ENCODE assay signal across 9 cellular contexts in the genomic region with DNA sequence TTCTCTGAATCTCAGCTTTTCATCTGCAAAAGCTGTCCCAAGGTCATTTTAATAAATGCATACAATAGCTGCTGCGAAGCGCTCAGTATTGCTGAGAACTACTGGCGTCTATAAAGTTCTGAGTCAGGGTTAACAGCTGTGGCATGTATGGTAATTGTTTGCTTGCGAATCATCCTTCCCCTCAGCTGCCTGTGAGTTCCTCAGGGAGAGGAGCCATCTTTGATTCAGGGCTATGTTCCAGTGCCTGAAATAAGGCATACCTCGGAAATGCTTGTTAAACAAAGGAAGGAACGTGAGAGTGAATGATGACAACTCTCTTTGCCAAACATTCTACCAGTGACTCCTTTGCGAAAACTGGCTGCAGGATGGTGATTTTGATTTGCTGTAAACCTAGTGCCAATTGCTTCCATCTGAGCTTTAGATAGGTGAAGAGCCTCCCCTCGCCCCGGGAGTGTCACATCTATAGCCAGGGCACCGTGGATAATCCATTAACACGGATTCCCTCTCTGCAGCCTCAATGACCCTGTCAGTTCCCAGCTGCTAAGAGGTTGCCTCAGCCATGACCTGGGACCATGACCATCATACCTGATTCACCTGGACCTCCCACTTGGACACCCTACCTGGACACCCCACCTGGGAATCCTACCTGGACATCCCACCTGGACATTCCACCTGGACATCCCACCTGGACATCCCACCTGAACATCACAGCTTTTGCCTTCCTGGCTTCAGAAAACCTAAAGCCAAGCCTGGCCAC. TPM values are rescaled to one million over a fixed set of nuclear protein-coding genes. Genes with fewer than 3 reads are reported as not detected.
A peak's percentile ranks its signal among the peaks of the same experiment; 100 is the strongest.
DNase-seq lines count a peak whose midpoint lies in the region; ATAC-seq and TF ChIP-seq lines count a peak whose summit lies in the region.
"Had no signal": no experiment of that assay in that cellular context is flagged by ENCODE, and none has a peak within 500 bp of the region (broad histone marks: within the 10 kb centered on the region; RNA-seq: fewer than 3 reads in every experiment).

No MANE protein-coding gene starts in this region.

- no peaks in the 10 kb centered on the region for H3K4me1 Mint-ChIP-seq in GM23338

- H3K79me2 ChIP-seq in GM23338 (replicated peaks; ENCODE audit: insufficient read depth) = no peaks in the 10 kb centered on the region
- H3K79me2 ChIP-seq in smooth muscle cell (ENCODE audit: low read depth) = no peaks in the 10 kb centered on the region

- no peak overlapping the region for H3K27ac Mint-ChIP-seq in GM23338

- no peak; the same call in 2 of the 3 replicates for ATAC-seq in GM23338
- ATAC-seq in GM18519 (IDR thresholded peaks at IDR 0.05; ENCODE audit: low FRiP score, unreplicated experiment) = no peak
- no peak for ATAC-seq in GM21619 (IDR thresholded peaks at IDR 0.05; ENCODE audit: unreplicated experiment)

- H3K27ac ChIP-seq in GM23338 (ENCODE audit: low read depth) (no peak overlapping the region), SJSA1 (peak overlapping the region; percentile 42), smooth muscle cell (ENCODE audit: low read depth) (no peak overlapping the region)

- H3K4me2 ChIP-seq in GM23338 (no peak overlapping the region), smooth muscle cell (peak overlapping the region; percentile 1)

- no peaks in the 10 kb centered on the region for H3K9me3 ChIP-seq in SJSA1 (replicated peaks)
- H3K9me3 ChIP-seq in smooth muscle cell (replicated peaks; ENCODE audit: low read depth) = no peaks in the 10 kb centered on the region

- H3F3A ChIP-seq in GM23338 (replicated peaks; ENCODE audit: low read depth) (no peaks in the 10 kb centered on the region), smooth muscle cell (ENCODE audit: low read depth) (no peaks in the 10 kb centered on the region)

- TF ChIP-seq CTCF in GM23338 (conservative IDR thresholded peaks at IDR 0.05; ENCODE audit: low read depth in 2 of 2) (no peak), fibroblast of mammary gland (conservative IDR thresholded peaks at IDR 0.05; ENCODE audit: control insufficient read depth, insufficient read depth, low read depth, low read length) (no peak), smooth muscle cell (IDR thresholded peaks at IDR 0.05; ENCODE audit: borderline replicate concordance, insufficient read depth, poor library complexity, severe bottlenecking) (no peak)

- no peaks in the 10 kb centered on the region for H3K36me3 Mint-ChIP-seq in GM23338 (ENCODE audit: low read depth)

- peaks cover 17% of the 10 kb centered on the region; the same call in 1 of the 2 replicates for H3K9me2 ChIP-seq in GM23338 (ENCODE audit: insufficient read depth)

- H3K9ac ChIP-seq in smooth muscle cell (ENCODE audit: low read depth) = no peak overlapping the region

- H3K4me1 ChIP-seq in GM23338 (ENCODE audit: insufficient read depth) = no peaks in the 10 kb centered on the region
- peaks cover 38% of the 10 kb centered on the region for H3K4me1 ChIP-seq in SJSA1 (replicated peaks)
- H3K4me1 ChIP-seq in smooth muscle cell (ENCODE audit: low read depth) = no peaks in the 10 kb centered on the region

- no peak for DNase-seq in GM23338 (ENCODE audit: low spot score)
- peak; percentile 82 to 84 for DNase-seq in SJSA1 (ENCODE audit: low read depth in 1 of 2, low spot score in 2 of 2)
- peak; percentile 87 for DNase-seq in fibroblast of mammary gland (ENCODE audit: low read depth)
- DNase-seq in smooth muscle cell (lab: John Stamatoyannopoulos, UW; ENCODE audit: unreplicated experiment) = no peak
- DNase-seq in DMS153 (lab: John Stamatoyannopoulos, UW) = no peak
- DNase-seq: NCI-H510A had no signal

- peaks cover 5% of the 10 kb centered on the region for H3K27me3 Mint-ChIP-seq in GM23338 (ENCODE audit: insufficient read depth, low read depth, poor library complexity)

- H3K4me3 ChIP-seq in GM23338 = no peak overlapping the region
- H3K4me3 ChIP-seq in SJSA1 = no peak overlapping the region
- no peak overlapping the region for H3K4me3 ChIP-seq in fibroblast of mammary gland (ENCODE audit: control insufficient read depth, low read depth, low read length)
- H3K4me3 ChIP-seq in smooth muscle cell = no peak overlapping the region

- H2AFZ ChIP-seq in GM23338 (peak overlapping the region; percentile 30), smooth muscle cell (ENCODE audit: low read depth) (peak overlapping the region; percentile 38)

- H3K27me3 ChIP-seq in GM23338 (ENCODE audit: insufficient read depth) (no peaks in the 10 kb centered on the region), SJSA1 (replicated peaks) (no peaks in the 10 kb centered on the region), smooth muscle cell (ENCODE audit: low read depth) (no peaks in the 10 kb centered on the region)

- H4K20me1 ChIP-seq in GM23338 (replicated peaks; ENCODE audit: insufficient read depth) = no peaks in the 10 kb centered on the region
- H4K20me1 ChIP-seq in smooth muscle cell (ENCODE audit: low read depth) = no peaks in the 10 kb centered on the region

- no peaks in the 10 kb centered on the region; the same call in 1 of the 2 replicates for H3K36me3 ChIP-seq in GM23338 (ENCODE audit: insufficient read depth)
- no peaks in the 10 kb centered on the region for H3K36me3 ChIP-seq in SJSA1
- no peaks in the 10 kb centered on the region for H3K36me3 ChIP-seq in smooth muscle cell (ENCODE audit: low read depth)

- WGBS in smooth muscle cell (ENCODE audit: low lambda C conversion rate) = 63% methylated on average over 11 of the region's 11 CpGs

- H3K9me3 Mint-ChIP-seq in GM23338 = no peaks in the 10 kb centered on the region

- H3K4me3 Mint-ChIP-seq in GM23338 = no peak overlapping the region

TF ChIP-seq in GM23338, 12 proteins besides CTCF, POLR2A, EP300 and RAD21 (continues in another document):
- TF ChIP-seq STAT1 (IDR thresholded peaks at IDR 0.05; ENCODE audit: unreplicated experiment) = no peak
- no peak for TF ChIP-seq EZH2 (IDR thresholded peaks at IDR 0.05; ENCODE audit: low read depth, unreplicated experiment)

RNA-seq across cellular contexts. Expression of gene GPRIN2, which starts 39.6 kb away (rescaled TPM):
- total RNA-seq in GM23338 (2014; rRNA removed; shearing (Covaris generic)) = 24.4 and 28.5 TPM in 2 replicates
- 2.9 and 3.0 TPM in 2 replicates for polyA plus RNA-seq in GM23338 (2016; fragmentation: Nextera tagmentation; extraction: Ambion mirVana)
- 0.42 and 1.3 TPM in 2 replicates for total RNA-seq in SJSA1 (2014; rRNA removed; shearing (Covaris generic))
- 0.54 TPM in 1 of 2 replicates, not detected in the other for total RNA-seq in smooth muscle cell
- polyA plus RNA-seq in smooth muscle cell = 0.34 and 0.54 TPM in 2 replicates

RNA-seq across cellular contexts. Expression of gene NPY4R, which starts 51.1 kb away (rescaled TPM):
- not detected in 2 replicates for total RNA-seq in GM23338 (2014; rRNA removed; shearing (Covaris generic))
- not detected in 2 replicates for polyA plus RNA-seq in GM23338 (2016; fragmentation: Nextera tagmentation; extraction: Ambion mirVana)
- total RNA-seq in SJSA1 (2014; rRNA removed; shearing (Covaris generic)) = 0.06 and 0.71 TPM in 2 replicates
- total RNA-seq in smooth muscle cell = 0.09 TPM in 1 of 2 replicates, not detected in the other
- 0.21 TPM in 1 of 2 replicates, not detected in the other for polyA plus RNA-seq in smooth muscle cell
- polyA plus RNA-seq: neural cell had no signal

Comparison
In these comparisons a context has a peak if more than half of its experiments do, and no peak if none do; other contexts are left out.
1. DNase-seq: peak in SJSA1 (2 of 2) and fibroblast of mammary gland (single experiment); none in GM23338 (single experiment), smooth muscle cell (single experiment) and DMS153 (single experiment).
2. RNA of gene GPRIN2, which starts 39.6 kb away (total RNA-seq): 24.4 to 28.5 TPM in GM23338; 0.42 to 1.3 TPM in SJSA1 and 0.54 TPM in smooth muscle cell; every median in the first group is over 10 times any median in the second.